Comparison of ENCODE assay signal across 2 cellular contexts in genomic region chr16:1181715-1182671, GRCh38.
A peak's percentile ranks its signal among the peaks of the same experiment; 100 is the strongest.
TF ChIP-seq lines count a peak whose summit lies in the region.

No MANE protein-coding gene starts in this region.

TF ChIP-seq in Ishikawa, 13 proteins besides CTCF, POLR2A, EP300 and RAD21:
- TF ChIP-seq EGR1 (IDR thresholded peaks at IDR 0.05) = 0 out of 2 replicates have a peak, but pooled peaks have one; percentile 48
- peak; percentile 36; the same call in 1 of the 2 replicates for TF ChIP-seq TCF12 (IDR thresholded peaks at IDR 0.05; ENCODE audit: low read depth)
- 0 out of 2 replicates have a peak, but pooled peaks have one; percentile 6 for TF ChIP-seq TEAD4 (IDR thresholded peaks at IDR 0.05)
- TF ChIP-seq USF1 (IDR thresholded peaks at IDR 0.05) = no peak
TF ChIP-seq in Ishikawa: peak in this region for 3.

TF ChIP-seq in HepG2, 621 proteins besides CTCF, POLR2A, EP300 and RAD21 (continues in another document):
- TF ChIP-seq ATF3 (CRISPR knock-in tag; IDR thresholded peaks at IDR 0.05) = no peak
- peak; percentile 47 to 53; a peak in 2 of 4 replicates for TF ChIP-seq NR2F1 (CRISPR knock-in tag; IDR thresholded peaks at IDR 0.05)
- no peak for TF ChIP-seq SALL1 (CRISPR knock-in tag; IDR thresholded peaks at IDR 0.05)
- peak; percentile 91 for TF ChIP-seq RXRA (CRISPR knock-in tag; IDR thresholded peaks at IDR 0.05)
- TF ChIP-seq UBTF (CRISPR knock-in tag; IDR thresholded peaks at IDR 0.05) = 0 out of 2 replicates have a peak, but pooled peaks have one; percentile 34
- peak; percentile 15 for TF ChIP-seq SKI (IDR thresholded peaks at IDR 0.05; ENCODE audit: partially characterized antibody)
- TF ChIP-seq ZNF24 (IDR thresholded peaks at IDR 0.05) = no peak
- TF ChIP-seq ZNF619 (CRISPR knock-in tag; IDR thresholded peaks at IDR 0.05) = no peak
- TF ChIP-seq TEAD3 (CRISPR knock-in tag; optimal IDR thresholded peaks at IDR 0.05; ENCODE audit: borderline replicate concordance) = no peak
- no peak for TF ChIP-seq RFX3 (CRISPR knock-in tag; IDR thresholded peaks at IDR 0.05)
- no peak for TF ChIP-seq GLI4 (CRISPR knock-in tag; IDR thresholded peaks at IDR 0.05; ENCODE audit: borderline replicate concordance)
- TF ChIP-seq ZNF510 (CRISPR knock-in tag; IDR thresholded peaks at IDR 0.05; ENCODE audit: low read depth) = no peak
- TF ChIP-seq SP5 (CRISPR knock-in tag; IDR thresholded peaks at IDR 0.05; ENCODE audit: borderline replicate concordance, low read depth) = peak; percentile 39; the same call in 1 of the 2 replicates
- no peak for TF ChIP-seq FOXO1 (CRISPR knock-in tag; IDR thresholded peaks at IDR 0.05)
- TF ChIP-seq SOX13 (IDR thresholded peaks at IDR 0.05) = no peak
- peak in 1 of 2 experiments; percentile 22; a peak in 1 of 4 replicates for TF ChIP-seq SOX13 (CRISPR knock-in tag; conservative IDR thresholded peaks at IDR 0.05 in 1 of 2, IDR thresholded peaks at IDR 0.05 in 1 of 2)
- 0 out of 2 replicates have a peak, but pooled peaks have one; percentile 13 for TF ChIP-seq FOXA3 (CRISPR knock-in tag; IDR thresholded peaks at IDR 0.05)
- peak; percentile 51; the same call in 1 of the 2 replicates for TF ChIP-seq PATZ1 (CRISPR knock-in tag; IDR thresholded peaks at IDR 0.05)
- TF ChIP-seq THAP11 (CRISPR knock-in tag; IDR thresholded peaks at IDR 0.05) = peak; percentile 34; the same call in 1 of the 2 replicates
- TF ChIP-seq ZNF569 (CRISPR knock-in tag; IDR thresholded peaks at IDR 0.05; ENCODE audit: borderline replicate concordance) = no peak
- TF ChIP-seq ZKSCAN1 (IDR thresholded peaks at IDR 0.05; ENCODE audit: low read length) = no peak
- TF ChIP-seq ZNF446 (CRISPR knock-in tag; IDR thresholded peaks at IDR 0.05) = no peak
- TF ChIP-seq ZNF687 (CRISPR knock-in tag; IDR thresholded peaks at IDR 0.05) = peak; percentile 43
- no peak for TF ChIP-seq NCOA1 (CRISPR knock-in tag; IDR thresholded peaks at IDR 0.05)
- no peak for TF ChIP-seq WIZ (CRISPR knock-in tag; IDR thresholded peaks at IDR 0.05)
- peak; percentile 63 for TF ChIP-seq GATAD2A (CRISPR knock-in tag; IDR thresholded peaks at IDR 0.05)
- 0 out of 2 replicates have a peak, but pooled peaks have one; percentile 33 for TF ChIP-seq AHR (CRISPR knock-in tag; IDR thresholded peaks at IDR 0.05)
- TF ChIP-seq RARA (CRISPR knock-in tag; IDR thresholded peaks at IDR 0.05) = peak; percentile 67
- no peak for TF ChIP-seq TCF12 (IDR thresholded peaks at IDR 0.05)
- no peak for TF ChIP-seq TCF12 (CRISPR knock-in tag; IDR thresholded peaks at IDR 0.05)
- TF ChIP-seq MTA1 (CRISPR knock-in tag; IDR thresholded peaks at IDR 0.05; ENCODE audit: borderline replicate concordance) = no peak
- no peak for TF ChIP-seq ZNF792 (CRISPR knock-in tag; IDR thresholded peaks at IDR 0.05)
- peak; percentile 73; the same call in 1 of the 2 replicates for TF ChIP-seq ZNF281 (CRISPR knock-in tag; IDR thresholded peaks at IDR 0.05; ENCODE audit: borderline replicate concordance)
- TF ChIP-seq ZNF3 (CRISPR knock-in tag; IDR thresholded peaks at IDR 0.05) = no peak
- peak; percentile 89 for TF ChIP-seq THRA (CRISPR knock-in tag; IDR thresholded peaks at IDR 0.05; ENCODE audit: borderline replicate concordance)
- TF ChIP-seq SAP130 (CRISPR knock-in tag; IDR thresholded peaks at IDR 0.05; ENCODE audit: low read depth) = peak; percentile 38; the same call in 1 of the 2 replicates
- 0 out of 2 replicates have a peak, but pooled peaks have one; percentile 43 for TF ChIP-seq PAXIP1 (CRISPR knock-in tag; conservative IDR thresholded peaks at IDR 0.05)
- no peak for TF ChIP-seq ZNF615 (CRISPR knock-in tag; IDR thresholded peaks at IDR 0.05; ENCODE audit: borderline replicate concordance)
- no peak for TF ChIP-seq NR2F6 (IDR thresholded peaks at IDR 0.05)
- peak; percentile 52; the same call in 1 of the 2 replicates for TF ChIP-seq NR2F6 (CRISPR knock-in tag; IDR thresholded peaks at IDR 0.05)
- no peak for TF ChIP-seq ZNF644 (CRISPR knock-in tag; IDR thresholded peaks at IDR 0.05; ENCODE audit: low read depth)
- peak; percentile 37; the same call in 1 of the 2 replicates for TF ChIP-seq HMG20A (CRISPR knock-in tag; IDR thresholded peaks at IDR 0.05; ENCODE audit: borderline replicate concordance)
- TF ChIP-seq FLYWCH1 (CRISPR knock-in tag; IDR thresholded peaks at IDR 0.05) = no peak
- TF ChIP-seq BHLHE40 (IDR thresholded peaks at IDR 0.05; ENCODE audit: low read length) = peak; percentile 14; the same call in 1 of the 2 replicates
- TF ChIP-seq FOSL2 (CRISPR knock-in tag; IDR thresholded peaks at IDR 0.05) = peak; percentile 90
- TF ChIP-seq NR2C2 (CRISPR knock-in tag; IDR thresholded peaks at IDR 0.05; ENCODE audit: borderline replicate concordance) = no peak
- 0 out of 2 replicates have a peak, but pooled peaks have one; percentile 29 for TF ChIP-seq FOSL1 (CRISPR knock-in tag; IDR thresholded peaks at IDR 0.05; ENCODE audit: borderline replicate concordance)
- TF ChIP-seq RXRB (CRISPR knock-in tag; IDR thresholded peaks at IDR 0.05; ENCODE audit: borderline replicate concordance) = peak; percentile 75
- peak; percentile 50; the same call in 1 of the 2 replicates for TF ChIP-seq CHD2 (IDR thresholded peaks at IDR 0.05; ENCODE audit: low read depth, low read length)
- TF ChIP-seq ZSCAN25 (CRISPR knock-in tag; IDR thresholded peaks at IDR 0.05) = peak; percentile 73; the same call in 1 of the 2 replicates
